Comparison of ENCODE assay signal across 17 cellular contexts in the genomic region with DNA sequence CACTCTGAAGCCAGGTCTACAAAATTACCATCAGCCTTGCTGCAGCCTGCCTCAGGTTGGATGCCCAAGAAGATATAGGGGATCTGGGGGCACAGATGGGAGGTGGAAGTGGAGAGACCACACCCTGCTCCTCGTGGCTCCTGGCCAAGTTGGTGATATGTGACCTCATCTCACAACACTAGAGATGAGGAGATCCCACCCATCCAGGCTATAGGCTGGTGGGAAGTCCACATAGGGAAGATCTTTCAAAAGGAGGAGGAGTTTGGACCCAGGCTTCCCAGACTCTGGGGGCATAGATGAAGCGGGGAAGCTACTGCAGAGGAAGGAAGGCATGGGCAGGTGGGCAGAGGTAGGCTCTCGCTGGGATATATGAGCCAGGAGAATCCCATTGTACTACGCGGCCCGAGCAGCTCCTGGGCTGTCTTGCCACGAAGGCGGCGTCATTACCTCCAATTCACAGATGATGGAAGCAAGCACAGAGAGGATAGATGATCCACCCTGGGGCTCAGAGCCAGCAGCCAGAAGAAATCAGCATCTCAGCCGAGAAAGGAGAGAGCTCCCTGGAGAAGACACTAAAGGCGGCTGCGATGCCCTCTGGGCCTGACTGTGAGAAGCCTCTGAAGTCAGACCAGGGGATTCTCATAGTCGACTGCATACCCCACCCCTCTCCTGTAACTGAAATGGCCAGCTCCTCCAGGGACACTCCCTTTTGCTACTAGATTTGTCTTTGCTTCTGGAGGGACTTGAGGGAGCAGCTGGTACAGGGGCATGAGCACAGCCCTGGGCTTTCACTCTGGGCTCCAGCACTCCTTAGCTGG.
DNase-seq lines count a peak whose midpoint lies in the region; ATAC-seq, FAIRE-seq and TF ChIP-seq lines count a peak whose summit lies in the region.
"Had no signal": no experiment of that assay in that cellular context is flagged by ENCODE, and none has a peak within 500 bp of the region (broad histone marks: within the 10 kb centered on the region; RNA-seq: fewer than 3 reads in every experiment).

No MANE protein-coding gene starts in this region.

- TF ChIP-seq CTCF in mesothelial cell of epicardium (IDR thresholded peaks at IDR 0.05; ENCODE audit: unreplicated experiment) = no peak

- peak overlapping the region; percentile 31 for H3K27ac Mint-ChIP-seq in mesothelial cell of epicardium
- H3K27ac Mint-ChIP-seq: CD8-positive, alpha-beta T cell; natural killer cell; T-helper 2 cell treated with Interferon-gamma antibody and Interleukin-4, amounts not matched to agents 5 μg/mL and 100 μg/mL, for 36 hours had no signal

- no peaks in the 10 kb centered on the region for H3K27me3 ChIP-seq in skeletal muscle satellite cell (ENCODE audit: control insufficient read depth, insufficient read depth, low read length)
- H3K27me3 ChIP-seq: transverse colon had no signal

- H3K36me3 ChIP-seq in skeletal muscle satellite cell (ENCODE audit: insufficient read depth, low read length) = no peaks in the 10 kb centered on the region
- H3K36me3 ChIP-seq: transverse colon had no signal

- no peak overlapping the region for H3K4me3 ChIP-seq in skeletal muscle satellite cell (ENCODE audit: low read length)
- H3K4me3 ChIP-seq: transverse colon had no signal

- H3K36me3 Mint-ChIP-seq in mesothelial cell of epicardium = no peaks in the 10 kb centered on the region
- H3K36me3 Mint-ChIP-seq: CD8-positive, alpha-beta T cell; natural killer cell had no signal

- peak; percentile 48 for DNase-seq in DMS79 treated with DMSO at 0.1 percent for 48 hours (lab: John Stamatoyannopoulos, UW)
- no peak for DNase-seq in DMS79 (lab: John Stamatoyannopoulos, UW)
- no peak for DNase-seq in mesothelial cell of epicardium (ENCODE audit: low spot score in 2 of 2, unreplicated experiment in 2 of 2)
- no peak for DNase-seq in SIG-M5 treated with dmso at 0.1 percent for 504 hours (lab: John Stamatoyannopoulos, UW; ENCODE audit: unreplicated experiment)
- DNase-seq in HTR-8/SVneo (ENCODE audit: insufficient read length, low spot score) = no peak
- DNase-seq: 8988T; activated CD4-positive, alpha-beta T cell treated with anti-CD3 and anti-CD28 coated beads for 1 hour; activated naive CD4-positive, alpha-beta T cell; CD8-positive, alpha-beta T cell; natural killer cell; transverse colon had no signal

- FAIRE-seq in HTR-8/SVneo (lab: Jason Lieb, UNC) = no peak
- FAIRE-seq: HepG2 had no signal

- no peaks in the 10 kb centered on the region for H3K9me3 ChIP-seq in skeletal muscle satellite cell (replicated peaks; ENCODE audit: low read length)
- H3K9me3 ChIP-seq: transverse colon had no signal

- ATAC-seq in GM18858 (IDR thresholded peaks at IDR 0.05; ENCODE audit: unreplicated experiment) = no peak
- ATAC-seq: CD8-positive, alpha-beta T cell; HCT116; HepG2; natural killer cell had no signal

- peaks cover 3% of the 10 kb centered on the region for H3K9me3 Mint-ChIP-seq in mesothelial cell of epicardium
- H3K9me3 Mint-ChIP-seq: natural killer cell; T-helper 2 cell treated with Interferon-gamma antibody and Interleukin-4, amounts not matched to agents 5 μg/mL and 100 μg/mL, for 36 hours had no signal

- peak overlapping the region; percentile 53 for H3K4me2 ChIP-seq in skeletal muscle satellite cell (ENCODE audit: low read length)

- no peak overlapping the region for H3K4me3 Mint-ChIP-seq in mesothelial cell of epicardium
- H3K4me3 Mint-ChIP-seq: CD8-positive, alpha-beta T cell; natural killer cell; T-helper 2 cell treated with Interferon-gamma antibody and Interleukin-4, amounts not matched to agents 5 μg/mL and 100 μg/mL, for 36 hours had no signal

- H3K27ac ChIP-seq in angular gyrus (ENCODE audit: low read depth, low read length) = peak overlapping the region; percentile 63
- H3K27ac ChIP-seq: transverse colon had no signal

- H3K4me1 Mint-ChIP-seq in mesothelial cell of epicardium = peaks cover 23% of the 10 kb centered on the region

- H3K9ac ChIP-seq in skeletal muscle satellite cell (ENCODE audit: low read depth, low read length) = peak overlapping the region; percentile 19

- no peaks in the 10 kb centered on the region for H3K27me3 Mint-ChIP-seq in mesothelial cell of epicardium (ENCODE audit: low read depth)

- H3K4me1 ChIP-seq in skeletal muscle satellite cell (ENCODE audit: control insufficient read depth, insufficient read depth, low read length) = peaks cover 40% of the 10 kb centered on the region
- H3K4me1 ChIP-seq: transverse colon had no signal
